1 cellular context compared by ENCODE assay signal in the genomic region with DNA sequence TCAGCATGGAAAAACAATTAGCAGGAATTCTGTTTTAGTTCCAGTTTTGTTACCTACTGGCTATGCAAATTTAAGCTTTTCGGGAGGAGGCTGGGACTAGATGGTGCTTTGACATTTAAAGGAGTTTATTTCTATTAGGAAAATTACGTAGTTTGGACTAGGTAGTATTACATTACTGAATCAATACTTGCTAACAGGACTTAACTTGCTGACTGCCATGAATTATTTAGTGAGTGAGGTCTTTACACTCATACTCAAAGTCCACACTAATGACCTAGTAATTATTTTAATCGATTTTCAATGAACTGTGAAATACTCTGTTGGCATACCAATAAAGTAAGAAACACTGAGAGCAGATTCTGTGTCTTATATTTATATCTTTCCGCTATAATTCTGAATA.
TF ChIP-seq lines count a peak whose summit lies in the region.

No MANE protein-coding gene starts in this region.

TF ChIP-seq in HepG2, 621 proteins besides CTCF, POLR2A, EP300 and RAD21 (continued from another document):
- TF ChIP-seq, protein P1, sequence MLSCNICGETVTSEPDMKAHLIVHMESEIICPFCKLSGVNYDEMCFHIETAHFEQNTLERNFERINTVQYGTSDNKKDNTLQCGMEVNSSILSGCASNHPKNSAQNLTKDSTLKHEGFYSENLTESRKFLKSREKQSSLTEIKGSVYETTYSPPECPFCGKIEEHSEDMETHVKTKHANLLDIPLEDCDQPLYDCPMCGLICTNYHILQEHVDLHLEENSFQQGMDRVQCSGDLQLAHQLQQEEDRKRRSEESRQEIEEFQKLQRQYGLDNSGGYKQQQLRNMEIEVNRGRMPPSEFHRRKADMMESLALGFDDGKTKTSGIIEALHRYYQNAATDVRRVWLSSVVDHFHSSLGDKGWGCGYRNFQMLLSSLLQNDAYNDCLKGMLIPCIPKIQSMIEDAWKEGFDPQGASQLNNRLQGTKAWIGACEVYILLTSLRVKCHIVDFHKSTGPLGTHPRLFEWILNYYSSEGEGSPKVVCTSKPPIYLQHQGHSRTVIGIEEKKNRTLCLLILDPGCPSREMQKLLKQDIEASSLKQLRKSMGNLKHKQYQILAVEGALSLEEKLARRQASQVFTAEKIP (CRISPR knock-in tag; IDR thresholded peaks at IDR 0.05; ENCODE audit: borderline replicate concordance) = no peak
- TF ChIP-seq CEBPG (CRISPR knock-in tag; IDR thresholded peaks at IDR 0.05) (no peak), MIER2 (CRISPR knock-in tag; IDR thresholded peaks at IDR 0.05) (no peak), HIVEP1 (CRISPR knock-in tag; IDR thresholded peaks at IDR 0.05) (no peak), NFIC (IDR thresholded peaks at IDR 0.05; ENCODE audit: low read length) (no peak), HMG20A (CRISPR knock-in tag; IDR thresholded peaks at IDR 0.05; ENCODE audit: borderline replicate concordance) (no peak), SSRP1 (CRISPR knock-in tag; IDR thresholded peaks at IDR 0.05) (no peak), ZNF205 (CRISPR knock-in tag; IDR thresholded peaks at IDR 0.05) (no peak), ZNF234 (CRISPR knock-in tag; conservative IDR thresholded peaks at IDR 0.05) (no peak), ZNF232 (CRISPR knock-in tag; IDR thresholded peaks at IDR 0.05; ENCODE audit: borderline replicate concordance) (no peak), MXD4 (CRISPR knock-in tag; IDR thresholded peaks at IDR 0.05) (no peak)
- TF ChIP-seq, protein P2, sequence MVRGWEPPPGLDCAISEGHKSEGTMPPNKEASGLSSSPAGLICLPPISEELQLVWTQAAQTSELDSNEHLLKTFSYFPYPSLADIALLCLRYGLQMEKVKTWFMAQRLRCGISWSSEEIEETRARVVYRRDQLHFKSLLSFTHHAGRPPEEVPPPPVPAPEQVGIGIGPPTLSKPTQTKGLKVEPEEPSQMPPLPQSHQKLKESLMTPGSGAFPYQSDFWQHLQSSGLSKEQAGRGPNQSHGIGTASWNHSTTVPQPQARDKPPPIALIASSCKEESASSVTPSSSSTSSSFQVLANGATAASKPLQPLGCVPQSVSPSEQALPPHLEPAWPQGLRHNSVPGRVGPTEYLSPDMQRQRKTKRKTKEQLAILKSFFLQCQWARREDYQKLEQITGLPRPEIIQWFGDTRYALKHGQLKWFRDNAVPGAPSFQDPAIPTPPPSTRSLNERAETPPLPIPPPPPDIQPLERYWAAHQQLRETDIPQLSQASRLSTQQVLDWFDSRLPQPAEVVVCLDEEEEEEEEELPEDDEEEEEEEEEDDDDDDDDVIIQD (CRISPR knock-in tag; IDR thresholded peaks at IDR 0.05; ENCODE audit: low read depth) = no peak
- TF ChIP-seq, protein P3, sequence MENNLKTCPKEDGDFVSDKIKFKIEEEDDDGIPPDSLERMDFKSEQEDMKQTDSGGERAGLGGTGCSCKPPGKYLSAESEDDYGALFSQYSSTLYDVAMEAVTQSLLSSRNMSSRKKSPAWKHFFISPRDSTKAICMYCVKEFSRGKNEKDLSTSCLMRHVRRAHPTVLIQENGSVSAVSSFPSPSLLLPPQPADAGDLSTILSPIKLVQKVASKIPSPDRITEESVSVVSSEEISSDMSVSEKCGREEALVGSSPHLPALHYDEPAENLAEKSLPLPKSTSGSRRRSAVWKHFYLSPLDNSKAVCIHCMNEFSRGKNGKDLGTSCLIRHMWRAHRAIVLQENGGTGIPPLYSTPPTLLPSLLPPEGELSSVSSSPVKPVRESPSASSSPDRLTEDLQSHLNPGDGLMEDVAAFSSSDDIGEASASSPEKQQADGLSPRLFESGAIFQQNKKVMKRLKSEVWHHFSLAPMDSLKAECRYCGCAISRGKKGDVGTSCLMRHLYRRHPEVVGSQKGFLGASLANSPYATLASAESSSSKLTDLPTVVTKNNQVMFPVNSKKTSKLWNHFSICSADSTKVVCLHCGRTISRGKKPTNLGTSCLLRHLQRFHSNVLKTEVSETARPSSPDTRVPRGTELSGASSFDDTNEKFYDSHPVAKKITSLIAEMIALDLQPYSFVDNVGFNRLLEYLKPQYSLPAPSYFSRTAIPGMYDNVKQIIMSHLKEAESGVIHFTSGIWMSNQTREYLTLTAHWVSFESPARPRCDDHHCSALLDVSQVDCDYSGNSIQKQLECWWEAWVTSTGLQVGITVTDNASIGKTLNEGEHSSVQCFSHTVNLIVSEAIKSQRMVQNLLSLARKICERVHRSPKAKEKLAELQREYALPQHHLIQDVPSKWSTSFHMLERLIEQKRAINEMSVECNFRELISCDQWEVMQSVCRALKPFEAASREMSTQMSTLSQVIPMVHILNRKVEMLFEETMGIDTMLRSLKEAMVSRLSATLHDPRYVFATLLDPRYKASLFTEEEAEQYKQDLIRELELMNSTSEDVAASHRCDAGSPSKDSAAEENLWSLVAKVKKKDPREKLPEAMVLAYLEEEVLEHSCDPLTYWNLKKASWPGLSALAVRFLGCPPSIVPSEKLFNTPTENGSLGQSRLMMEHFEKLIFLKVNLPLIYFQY (CRISPR knock-in tag; IDR thresholded peaks at IDR 0.05; ENCODE audit: borderline replicate concordance) = no peak
